Comparison of ENCODE assay signal across 25 cellular contexts in the genomic region with DNA sequence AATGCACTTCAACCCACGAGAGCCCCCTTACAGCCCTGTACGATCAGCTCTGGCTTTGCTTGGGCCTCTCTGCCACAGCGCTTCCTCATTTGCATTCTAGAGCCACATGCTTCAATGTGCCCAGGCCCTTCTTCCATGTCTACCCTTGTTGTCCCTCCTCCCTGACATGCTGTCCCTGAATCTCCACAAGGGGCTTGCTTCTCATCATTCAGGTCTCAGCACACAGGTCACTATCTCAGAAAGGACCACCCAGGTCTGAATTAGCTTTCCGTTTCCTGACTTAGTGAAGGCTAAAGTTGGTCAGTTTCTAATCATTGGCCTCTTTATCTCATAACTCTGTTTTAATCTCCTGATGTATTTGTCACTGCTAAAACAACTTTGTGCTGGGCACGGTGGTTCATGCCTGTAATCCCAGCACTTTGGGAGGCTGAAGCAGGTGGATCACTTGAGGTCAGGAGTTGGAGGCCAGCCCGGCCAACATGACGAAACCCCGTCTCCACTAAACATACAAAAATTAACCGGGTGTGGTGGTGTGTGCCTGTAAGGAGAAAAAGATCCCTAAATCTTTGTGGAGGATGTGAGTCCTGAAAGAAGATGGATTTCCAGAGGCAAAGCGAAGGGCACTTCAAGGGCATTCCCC. TPM values are rescaled to one million over a fixed set of nuclear protein-coding genes. Genes with fewer than 3 reads are reported as not detected.
"Had no signal": no experiment of that assay in that cellular context is flagged by ENCODE, and none has a peak within 500 bp of the region (broad histone marks: within the 10 kb centered on the region; RNA-seq: fewer than 3 reads in every experiment).

No MANE protein-coding gene starts in this region.

- H3K9me3 ChIP-seq: ascending aorta, body of pancreas had no signal

- ATAC-seq: activated naive CD4-positive, alpha-beta T cell treated with anti-CD3 and anti-CD28 coated beads, Interleukin-2, amount 50 U/mL, for 72 hours; activated naive CD8-positive, alpha-beta T cell treated with anti-CD3 and anti-CD28 coated beads, Interleukin-2, amount 50 U/mL, for 24 hours; activated T-cell treated with anti-CD3 and anti-CD28 coated beads, Interleukin-2, amount 50 U/mL, for 4 hours; body of pancreas had no signal

- H3K36me3 ChIP-seq: ascending aorta, Peyer's patch had no signal

- DNase-seq: activated B cell treated with CpG ODN at 0.5 μM for 24 hours; activated CD4-positive, alpha-beta T cell treated with anti-CD3 and anti-CD28 coated beads for 1 hour; activated CD4-positive, alpha-beta T cell treated with anti-CD3 and anti-CD28 coated beads, Interleukin-2, amount 10 ng/mL, durations not matched to agents 24 days and 14 days; activated CD4-positive, alpha-beta T cell treated with anti-CD3 and anti-CD28 coated beads, Interleukin-2, amount 50 U/mL, for 48 hours; activated effector memory CD4-positive, alpha-beta T cell treated with anti-CD3 and anti-CD28 coated beads, Interleukin-2, amount 50 U/mL, for 16 hours; activated naive CD4-positive, alpha-beta T cell treated with Interleukin-2 at 50 U/mL for 16 hours; activated naive CD8-positive, alpha-beta T cell treated with anti-CD3 and anti-CD28 coated beads, Interleukin-2, amount 50 U/mL, for 24 hours; activated T-cell treated with anti-CD3 and anti-CD28 coated beads, Interleukin-2, amount 50 U/mL, for 4 hours; amniotic stem cell; body of pancreas; central memory CD4-positive, alpha-beta T cell; NCI-H1092 treated with DMSO at 0.1 percent for 48 hours; NCI-H1417 treated with DMSO at 0.1 percent for 48 hours; NCI-H1694; NCI-H2029 treated with DMSO at 0.1 percent for 48 hours; NCI-H524; Peyer's patch; Right ventricle myocardium superior had no signal

- H3K36me3 Mint-ChIP-seq: activated naive CD4-positive, alpha-beta T cell treated with anti-CD3 and anti-CD28 coated beads, Interleukin-2, amount 50 U/mL, for 72 hours had no signal

- H3K27ac Mint-ChIP-seq: activated B cell treated with CpG ODN at 0.5 μM for 24 hours; activated CD4-positive, alpha-beta T cell treated with anti-CD3 and anti-CD28 coated beads, Interleukin-2, amount 10 ng/mL, durations not matched to agents 24 days and 14 days; activated naive CD4-positive, alpha-beta T cell treated with anti-CD3 and anti-CD28 coated beads, Interleukin-2, amount 50 U/mL, for 72 hours; activated naive CD8-positive, alpha-beta T cell treated with anti-CD3 and anti-CD28 coated beads, Interleukin-2, amount 50 U/mL, for 24 hours; T-helper 1 cell treated with Interleukin-12 subunit alpha and Interleukin-12 subunit beta and Interleukin-4 antibody, amounts not matched to agents 30 μg/mL and 1 μg/mL, for 36 hours had no signal

- H3K27me3 Mint-ChIP-seq: activated B cell treated with CpG ODN at 0.5 μM for 24 hours had no signal

- H3K4me3 ChIP-seq: ascending aorta, body of pancreas, Peyer's patch had no signal

- H3K4me1 ChIP-seq: ascending aorta, Peyer's patch had no signal

- H3K27ac ChIP-seq: ascending aorta, body of pancreas, KMS-11, Peyer's patch, RWPE1 had no signal

- H3K4me3 Mint-ChIP-seq: activated B cell treated with CpG ODN at 0.5 μM for 24 hours; activated CD4-positive, alpha-beta T cell treated with anti-CD3 and anti-CD28 coated beads, Interleukin-2, amount 10 ng/mL, durations not matched to agents 24 days and 14 days; activated naive CD8-positive, alpha-beta T cell treated with anti-CD3 and anti-CD28 coated beads, Interleukin-2, amount 50 U/mL, for 24 hours; activated T-cell treated with anti-CD3 and anti-CD28 coated beads, Interleukin-2, amount 50 U/mL, for 4 hours; T-helper 1 cell treated with Interleukin-12 subunit alpha and Interleukin-12 subunit beta and Interleukin-4 antibody, amounts not matched to agents 30 μg/mL and 1 μg/mL, for 36 hours had no signal

- H3K9me3 Mint-ChIP-seq: activated B cell treated with CpG ODN at 0.5 μM for 24 hours; activated CD4-positive, alpha-beta T cell treated with anti-CD3 and anti-CD28 coated beads, Interleukin-2, amount 10 ng/mL, durations not matched to agents 24 days and 14 days; activated naive CD4-positive, alpha-beta T cell treated with anti-CD3 and anti-CD28 coated beads, Interleukin-2, amount 50 U/mL, for 72 hours; activated naive CD8-positive, alpha-beta T cell treated with anti-CD3 and anti-CD28 coated beads, Interleukin-2, amount 50 U/mL, for 24 hours; activated T-cell treated with anti-CD3 and anti-CD28 coated beads, Interleukin-2, amount 50 U/mL, for 4 hours; T-helper 1 cell treated with Interleukin-12 subunit alpha and Interleukin-12 subunit beta and Interleukin-4 antibody, amounts not matched to agents 30 μg/mL and 1 μg/mL, for 36 hours had no signal

- H3K27me3 ChIP-seq: ascending aorta, body of pancreas, Peyer's patch had no signal

- H3K4me1 Mint-ChIP-seq: activated B cell treated with CpG ODN at 0.5 μM for 24 hours; activated CD4-positive, alpha-beta T cell treated with anti-CD3 and anti-CD28 coated beads, Interleukin-2, amount 10 ng/mL, durations not matched to agents 24 days and 14 days; activated naive CD8-positive, alpha-beta T cell treated with anti-CD3 and anti-CD28 coated beads, Interleukin-2, amount 50 U/mL, for 24 hours had no signal

RNA-seq across cellular contexts. Expression of a gene that starts 17.9 kb away (rescaled TPM):
- total RNA-seq: activated B cell treated with CpG ODN at 0.5 μM for 24 hours; activated CD4-positive, alpha-beta T cell treated with anti-CD3 and anti-CD28 coated beads, Interleukin-2, amount 10 ng/mL, durations not matched to agents 24 days and 14 days; activated naive CD4-positive, alpha-beta T cell treated with anti-CD3 and anti-CD28 coated beads, Interleukin-2, amount 50 U/mL, for 72 hours; ascending aorta; MCF 10A; SK-MEL-5 had no signal
